1 cellular context compared by ENCODE assay signal in the genomic region with DNA sequence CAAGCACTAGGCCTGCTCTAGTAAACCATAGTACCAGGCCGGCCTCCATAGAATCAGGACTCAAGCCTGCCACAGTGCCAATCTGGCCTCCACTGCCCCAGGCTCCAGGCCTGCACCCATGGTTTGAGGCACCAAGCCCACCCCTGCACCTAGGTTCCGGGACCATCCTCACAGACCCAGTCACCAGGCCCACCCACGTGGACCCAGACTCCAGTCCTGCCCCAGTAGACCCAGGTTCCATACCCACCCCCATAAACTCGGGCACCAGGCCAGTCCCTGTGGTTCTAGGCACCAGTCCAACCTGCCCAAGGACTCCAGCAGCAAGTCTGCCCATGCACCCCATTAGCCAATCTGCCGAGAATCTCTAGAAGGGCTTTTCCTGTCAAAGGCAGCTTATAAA.
TF ChIP-seq lines count a peak whose summit lies in the region.

No MANE protein-coding gene starts in this region.

TF ChIP-seq in H1, 55 proteins besides CTCF, POLR2A, EP300 and RAD21 (continued from another document):
- TF ChIP-seq, protein P1, sequence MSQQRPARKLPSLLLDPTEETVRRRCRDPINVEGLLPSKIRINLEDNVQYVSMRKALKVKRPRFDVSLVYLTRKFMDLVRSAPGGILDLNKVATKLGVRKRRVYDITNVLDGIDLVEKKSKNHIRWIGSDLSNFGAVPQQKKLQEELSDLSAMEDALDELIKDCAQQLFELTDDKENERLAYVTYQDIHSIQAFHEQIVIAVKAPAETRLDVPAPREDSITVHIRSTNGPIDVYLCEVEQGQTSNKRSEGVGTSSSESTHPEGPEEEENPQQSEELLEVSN (IDR thresholded peaks at IDR 0.05): no peak
- TF ChIP-seq MAFK (IDR thresholded peaks at IDR 0.05; ENCODE audit: low read depth, low read length): no peak
- no peak for TF ChIP-seq BACH1 (IDR thresholded peaks at IDR 0.05; ENCODE audit: low read length)
- TF ChIP-seq SP4 (IDR thresholded peaks at IDR 0.05; ENCODE audit: low read length): no peak
- no peak for TF ChIP-seq TCF12 (IDR thresholded peaks at IDR 0.05; ENCODE audit: low read depth, low read length)
- no peak for TF ChIP-seq SIX5 (IDR thresholded peaks at IDR 0.05; ENCODE audit: low read depth, low read length)
